In genomic region chr2:63882395-63883130, GRCh38 we compare ENCODE assay signal across 19 cellular contexts. TPM values are rescaled to one million over a fixed set of nuclear protein-coding genes. Genes with fewer than 3 reads are reported as not detected.
DNase-seq lines count a peak whose midpoint lies in the region; ATAC-seq and TF ChIP-seq lines count a peak whose summit lies in the region.
"Had no signal": no experiment of that assay in that cellular context is flagged by ENCODE, and none has a peak within 500 bp of the region (broad histone marks: within the 10 kb centered on the region; RNA-seq: fewer than 3 reads in every experiment).

No MANE protein-coding gene starts in this region.

- no peak for TF ChIP-seq POLR2A in thyroid gland (IDR thresholded peaks at IDR 0.05)

- intact Hi-C loops in activated CD4-positive, alpha-beta T cell treated with anti-CD3 and anti-CD28 coated beads for 36 hours (cut with DNase I, micrococcal nuclease) = loop anchor here in 1 of 2 experiments (2.0 kb wide), 1 partner anchor 14 kb away; no protein-coding TSS in a partner anchor
- intact Hi-C loops in CD4-positive, alpha-beta T cell (cut with DNase I, micrococcal nuclease) = loop anchor here in 1 of 2 experiments (2.0 kb wide), 1 partner anchor 20 kb away; no protein-coding TSS in a partner anchor
- intact Hi-C loops in thyroid gland (cut with DNase I) = no loop called here

- H3K9me3 Mint-ChIP-seq in activated CD4-positive, alpha-beta T cell treated with anti-CD3 and anti-CD28 coated beads for 36 hours (ENCODE audit: low read depth) = no peaks in the 10 kb centered on the region
- H3K9me3 Mint-ChIP-seq in CD4-positive, alpha-beta T cell = no peaks in the 10 kb centered on the region
- no peaks in the 10 kb centered on the region for H3K9me3 Mint-ChIP-seq in T-helper 2 cell treated with Interferon-gamma antibody and Interleukin-4, amounts not matched to agents 5 μg/mL and 100 μg/mL, for 36 hours
- no peaks in the 10 kb centered on the region for H3K9me3 Mint-ChIP-seq in memory B cell
- H3K9me3 Mint-ChIP-seq: type B pancreatic cell had no signal

- ATAC-seq in activated CD4-positive, alpha-beta T cell treated with anti-CD3 and anti-CD28 coated beads for 36 hours = peak; percentile 78
- ATAC-seq in CD4-positive, alpha-beta T cell (ENCODE audit: poor library complexity) = no peak
- no peak for ATAC-seq in memory B cell (ENCODE audit: low read depth)

- peak overlapping the region; percentile 70 for H3K27ac Mint-ChIP-seq in activated CD4-positive, alpha-beta T cell treated with anti-CD3 and anti-CD28 coated beads for 36 hours
- H3K27ac Mint-ChIP-seq in CD4-positive, alpha-beta T cell = peak overlapping the region; percentile 12
- H3K27ac Mint-ChIP-seq in T-helper 2 cell treated with Interferon-gamma antibody and Interleukin-4, amounts not matched to agents 5 μg/mL and 100 μg/mL, for 36 hours = peak overlapping the region; percentile 9
- peak overlapping the region; percentile 24 for H3K27ac Mint-ChIP-seq in memory B cell
- H3K27ac Mint-ChIP-seq: type B pancreatic cell had no signal

- H3K36me3 ChIP-seq in thyroid gland = peaks cover 16 to 30% of the 10 kb centered on the region in 2 donors

- H3K9me3 ChIP-seq in CD4-positive, alpha-beta T cell (ENCODE audit: control insufficient read depth, low read length) = no peaks in the 10 kb centered on the region
- H3K9me3 ChIP-seq in thyroid gland = no peaks in the 10 kb centered on the region
- H3K9me3 ChIP-seq: Peyer's patch had no signal

- H3K36me3 Mint-ChIP-seq in activated CD4-positive, alpha-beta T cell treated with anti-CD3 and anti-CD28 coated beads for 36 hours (ENCODE audit: low read depth) = peaks cover 25% of the 10 kb centered on the region
- H3K36me3 Mint-ChIP-seq in CD4-positive, alpha-beta T cell (ENCODE audit: low read depth) = peaks cover 56% of the 10 kb centered on the region
- H3K36me3 Mint-ChIP-seq in T-helper 2 cell treated with Interferon-gamma antibody and Interleukin-4, amounts not matched to agents 5 μg/mL and 100 μg/mL, for 36 hours (ENCODE audit: low read depth) = peaks cover 41% of the 10 kb centered on the region
- H3K36me3 Mint-ChIP-seq in memory B cell = peaks cover 22% of the 10 kb centered on the region

- CTCF ChIA-PET in activated CD4-positive, alpha-beta T cell treated with anti-CD3 and anti-CD28 coated beads for 36 hours (lab: Charles Lee) = interaction anchor here (1.1 to 2.0 kb wide), 4 partner anchors 10 to 19 kb away, joined by 4 to 5 read pairs (median 4); no protein-coding TSS in a partner anchor
- CTCF ChIA-PET in CD4-positive, alpha-beta T cell (lab: Charles Lee) = interaction anchor here (1.9 kb wide), 1 partner anchor 21 kb away, joined by 7 read pairs; no protein-coding TSS in a partner anchor

- POLR2A ChIA-PET in activated CD4-positive, alpha-beta T cell treated with anti-CD3 and anti-CD28 coated beads for 36 hours (lab: Charles Lee) = no interaction called here
- POLR2A ChIA-PET in CD4-positive, alpha-beta T cell (lab: Charles Lee) = interaction anchor here (0.6 kb wide), 1 partner anchor 238 kb away, joined by 3 read pairs; no protein-coding TSS in a partner anchor

- H3K27me3 ChIP-seq in CD4-positive, alpha-beta T cell (ENCODE audit: control insufficient read depth, insufficient read depth, low read length) = no peaks in the 10 kb centered on the region
- no peaks in the 10 kb centered on the region for H3K27me3 ChIP-seq in thyroid gland
- H3K27me3 ChIP-seq: Peyer's patch had no signal

- H3K4me1 Mint-ChIP-seq in activated CD4-positive, alpha-beta T cell treated with anti-CD3 and anti-CD28 coated beads for 36 hours = peaks cover 26% of the 10 kb centered on the region
- H3K4me1 Mint-ChIP-seq in CD4-positive, alpha-beta T cell (ENCODE audit: low read depth) = peaks cover 36% of the 10 kb centered on the region
- peaks cover 23% of the 10 kb centered on the region for H3K4me1 Mint-ChIP-seq in T-helper 2 cell treated with Interferon-gamma antibody and Interleukin-4, amounts not matched to agents 5 μg/mL and 100 μg/mL, for 36 hours (ENCODE audit: low read depth)
- H3K4me1 Mint-ChIP-seq in memory B cell = peaks cover 5% of the 10 kb centered on the region

- H3K27me3 Mint-ChIP-seq in activated CD4-positive, alpha-beta T cell treated with anti-CD3 and anti-CD28 coated beads for 36 hours = no peaks in the 10 kb centered on the region
- H3K27me3 Mint-ChIP-seq in CD4-positive, alpha-beta T cell = no peaks in the 10 kb centered on the region
- H3K27me3 Mint-ChIP-seq in T-helper 2 cell treated with Interferon-gamma antibody and Interleukin-4, amounts not matched to agents 5 μg/mL and 100 μg/mL, for 36 hours (ENCODE audit: low read depth) = no peaks in the 10 kb centered on the region
- H3K27me3 Mint-ChIP-seq in memory B cell = no peaks in the 10 kb centered on the region
- H3K27me3 Mint-ChIP-seq: type B pancreatic cell had no signal

- no peak for TF ChIP-seq CTCF in CD4-positive, alpha-beta T cell (IDR thresholded peaks at IDR 0.05)
- no peak for TF ChIP-seq CTCF in thyroid gland (IDR thresholded peaks at IDR 0.05)

- no peak overlapping the region for H3K27ac ChIP-seq in CD4-positive, alpha-beta T cell (ENCODE audit: low read depth, low read length)
- H3K27ac ChIP-seq in thyroid gland = no peak overlapping the region
- H3K27ac ChIP-seq: GM23248, Peyer's patch had no signal

- H3K4me3 ChIP-seq in thyroid gland (replicated peaks in 1 of 3) = no peak overlapping the region
- H3K4me3 ChIP-seq: GM23248, Peyer's patch had no signal

- WGBS in thyroid gland, 2 donors = 90 to 96% methylated on average over 3 of the region's 3 CpGs

- no peak overlapping the region for H3K4me3 Mint-ChIP-seq in activated CD4-positive, alpha-beta T cell treated with anti-CD3 and anti-CD28 coated beads for 36 hours
- H3K4me3 Mint-ChIP-seq in CD4-positive, alpha-beta T cell = no peak overlapping the region
- H3K4me3 Mint-ChIP-seq in T-helper 2 cell treated with Interferon-gamma antibody and Interleukin-4, amounts not matched to agents 5 μg/mL and 100 μg/mL, for 36 hours = no peak overlapping the region
- H3K4me3 Mint-ChIP-seq in memory B cell = no peak overlapping the region
- H3K4me3 Mint-ChIP-seq: type B pancreatic cell had no signal

- peak; percentile 15 for DNase-seq in activated CD4-positive, alpha-beta T cell treated with anti-CD3 and anti-CD28 coated beads for 36 hours
- no peak for DNase-seq in activated CD4-positive, alpha-beta T cell treated with anti-CD3 and anti-CD28 coated beads for 4 hours
- no peak for DNase-seq in CD4-positive, alpha-beta T cell
- DNase-seq in T-helper 2 cell treated with Interferon-gamma antibody and Interleukin-4, amounts not matched to agents 5 μg/mL and 100 μg/mL, for 36 hours (ENCODE audit: low spot score) = no peak
- no peak for DNase-seq in memory B cell (ENCODE audit: low spot score in 2 of 2)
- DNase-seq in thyroid gland = no peak
- DNase-seq in NCI-H748 treated with DMSO at 0.1 percent for 48 hours (lab: John Stamatoyannopoulos, UW) = no peak
- DNase-seq in islet precursor cell = no peak
- DNase-seq: 8988T; COR-L47; GM23248; NCI-H1092; NCI-H2029; NK-92 treated with Interleukin-12 subunit alpha and Interleukin-12 subunit beta, amount 100 ng/mL, for 24 hours; Peyer's patch; retina; stimulated activated CD4-positive, alpha-beta T cell treated with anti-CD3 and anti-CD28 coated beads, Interleukin-4, amount 100 ng/mL, for 1 hour; T-helper 1 cell had no signal

- no peaks in the 10 kb centered on the region for H3K4me1 ChIP-seq in thyroid gland
- H3K4me1 ChIP-seq: Peyer's patch had no signal

RNA-seq across cellular contexts. Expression of gene UGP2, which starts 40.9 kb away (rescaled TPM):
- 100 to 1,000 TPM in 1 of 2 experiments, 10 to 100 TPM in 1; 98.4 to 144 TPM for total RNA-seq in activated CD4-positive, alpha-beta T cell treated with anti-CD3 and anti-CD28 coated beads for 36 hours
- total RNA-seq in CD4-positive, alpha-beta T cell = 10 to 100 TPM; 47.1 to 53.2 TPM
- 100 to 1,000 TPM; 120 to 140 (median 133) TPM for total RNA-seq in thyroid gland

Comparison
In these comparisons a context has a peak if more than half of its experiments do, and no peak if none do; other contexts are left out.
1. H3K27ac Mint-ChIP-seq: peak in every context shown above with its lines; median percentile 70 in activated CD4-positive, alpha-beta T cell treated with anti-CD3 and anti-CD28 coated beads for 36 hours; 24 in memory B cell; 12 in CD4-positive, alpha-beta T cell; 9 in T-helper 2 cell treated with Interferon-gamma antibody and Interleukin-4, amounts not matched to agents 5 μg/mL and 100 μg/mL, for 36 hours.